ENCODE assay signal across 9 cellular contexts in the genomic region with DNA sequence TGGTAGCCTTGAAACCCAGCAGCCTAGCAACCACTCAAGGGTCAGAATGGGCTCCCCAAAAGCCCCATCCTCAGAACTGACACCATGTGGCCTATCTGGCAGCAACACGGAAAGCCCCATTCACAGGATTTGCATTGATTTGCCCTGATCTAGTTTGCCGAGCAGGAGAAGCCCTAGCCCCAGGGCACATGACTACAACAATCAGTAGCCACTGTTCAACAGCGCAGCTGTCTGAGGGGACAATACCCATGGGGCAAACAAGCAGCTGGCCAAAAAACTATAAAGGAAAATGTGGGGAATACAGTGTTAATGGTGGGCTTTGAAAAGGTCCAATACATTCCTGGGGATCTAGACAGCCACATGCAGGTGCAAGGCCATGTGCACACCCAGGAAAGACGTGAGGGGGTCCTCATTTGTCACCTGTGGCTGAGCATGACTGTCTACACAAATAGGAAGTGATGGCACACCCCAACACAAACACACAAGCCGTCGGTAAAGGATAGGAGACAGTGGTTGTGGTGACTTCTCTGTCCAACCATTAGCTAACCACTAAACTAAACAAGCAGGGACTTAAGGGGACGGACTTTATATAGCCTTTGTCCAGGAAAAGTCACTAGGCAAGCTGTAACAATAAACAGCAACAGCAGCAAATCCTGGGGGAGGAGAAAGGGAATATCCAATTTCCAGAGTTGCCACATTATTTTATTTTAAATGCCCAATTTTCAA.
A peak's percentile ranks its signal among the peaks of the same experiment; 100 is the strongest.
DNase-seq lines count a peak whose midpoint lies in the region; ATAC-seq and TF ChIP-seq lines count a peak whose summit lies in the region.
"Had no signal": no experiment of that assay in that cellular context is flagged by ENCODE, and none has a peak within 500 bp of the region (broad histone marks: within the 10 kb centered on the region; RNA-seq: fewer than 3 reads in every experiment).

No MANE protein-coding gene starts in this region.

- no peaks in the 10 kb centered on the region for H3K27me3 Mint-ChIP-seq in stimulated activated naive B cell treated with anti-CD40 and anti-IgM and Interleukin-4, amounts not matched to agents 10 μg/mL and 1 μg/mL and 100 μg/mL, for 72 hours

- peaks cover 33 to 50% of the 10 kb centered on the region in 2 donors for H3K4me1 Mint-ChIP-seq in stimulated activated naive B cell treated with anti-CD40 and anti-IgM and Interleukin-4, amounts not matched to agents 10 μg/mL and 1 μg/mL and 100 μg/mL, for 72 hours

- H3K4me3 Mint-ChIP-seq in stimulated activated naive B cell treated with anti-CD40 and anti-IgM and Interleukin-4, amounts not matched to agents 10 μg/mL and 1 μg/mL and 100 μg/mL, for 72 hours = peak overlapping the region; percentile 46 to 55

- H3K4me3 ChIP-seq in SJSA1 (no peak overlapping the region), foreskin fibroblast (ENCODE audit: low read depth in 1 of 2, low read length in 2 of 2) (no peak overlapping the region), A673 (ENCODE audit: low read depth, low read length, poor library complexity, severe bottlenecking) (no peak overlapping the region)
- H3K4me3 ChIP-seq: gastroesophageal sphincter had no signal

- CTCF ChIA-PET in A673 (lab: Charles Lee) = no interaction called here

- peak; percentile 43 for DNase-seq in GM19238 (ENCODE audit: insufficient read length, low spot score)
- peak; percentile 13 to 48 for DNase-seq in SJSA1 (ENCODE audit: low read depth in 1 of 2, low spot score in 2 of 2)
- peak; percentile 45 for DNase-seq in stimulated activated naive B cell treated with anti-CD40 and anti-IgM and Interleukin-4, amounts not matched to agents 10 μg/mL and 1 μg/mL and 100 μg/mL, for 72 hours
- no peak for DNase-seq in foreskin fibroblast
- no peak for DNase-seq in A673 (ENCODE audit: low spot score)
- DNase-seq in activated CD4-positive, alpha-beta T cell treated with anti-CD3 and anti-CD28 coated beads, Interleukin-2, amount 50 U/mL, for 1 hour = no peak
- DNase-seq: NK-92 treated with Interleukin-12 subunit alpha and Interleukin-12 subunit beta, amount 100 ng/mL, for 24 hours had no signal

- H3K27me3 ChIP-seq in SJSA1 (replicated peaks) (no peaks in the 10 kb centered on the region), A673 (replicated peaks; ENCODE audit: insufficient read depth, low read depth, low read length, poor library complexity) (no peaks in the 10 kb centered on the region)
- H3K27me3 ChIP-seq: gastroesophageal sphincter had no signal

- POLR2A ChIA-PET in A673 (lab: Charles Lee; ENCODE audit: low non-redundant PET) = no interaction called here

- H3K27ac Mint-ChIP-seq in stimulated activated naive B cell treated with anti-CD40 and anti-IgM and Interleukin-4, amounts not matched to agents 10 μg/mL and 1 μg/mL and 100 μg/mL, for 72 hours = peak overlapping the region; percentile 91

- H3K36me3 ChIP-seq in SJSA1 (peaks cover 25% of the 10 kb centered on the region), A673 (ENCODE audit: insufficient read depth, low read length, poor library complexity, severe bottlenecking) (peaks cover 26% of the 10 kb centered on the region)

- intact Hi-C loops in A673 (cut with micrococcal nuclease; ENCODE audit: unreplicated experiment) = no loop called here

- peak; percentile 48 for ATAC-seq in HG02870 (IDR thresholded peaks at IDR 0.05; ENCODE audit: unreplicated experiment)
- peak; percentile 63 to 67 for ATAC-seq in stimulated activated naive B cell treated with anti-CD40 and anti-IgM and Interleukin-4, amounts not matched to agents 10 μg/mL and 1 μg/mL and 100 μg/mL, for 72 hours (replicated peaks)
- ATAC-seq: gastroesophageal sphincter had no signal

- no TSS peak for BruUV-seq in A673 (replicated peaks; lab: Mats Ljungman, UMichigan)

- peaks cover 11% of the 10 kb centered on the region for H3K4me1 ChIP-seq in SJSA1 (replicated peaks)
- H3K4me1 ChIP-seq in A673 (ENCODE audit: insufficient read depth, low read length, poor library complexity, severe bottlenecking) = no peaks in the 10 kb centered on the region

- H3K9me3 ChIP-seq in SJSA1 (replicated peaks) (peaks cover 3% of the 10 kb centered on the region; the same call in 1 of the 2 replicates), A673 (ENCODE audit: low read depth, low read length, poor library complexity, severe bottlenecking) (no peaks in the 10 kb centered on the region)
- H3K9me3 ChIP-seq: gastroesophageal sphincter had no signal

- no peak for TF ChIP-seq CTCF in foreskin fibroblast (IDR thresholded peaks at IDR 0.05; ENCODE audit: low read depth, low read length)
- no peak for TF ChIP-seq CTCF in A673 (conservative IDR thresholded peaks at IDR 0.05; ENCODE audit: low read depth, low read length)

- peaks cover 32 to 55% of the 10 kb centered on the region in 2 donors for H3K36me3 Mint-ChIP-seq in stimulated activated naive B cell treated with anti-CD40 and anti-IgM and Interleukin-4, amounts not matched to agents 10 μg/mL and 1 μg/mL and 100 μg/mL, for 72 hours

- H3K27ac ChIP-seq in SJSA1 (no peak overlapping the region), A673 (ENCODE audit: low read depth, low read length, poor library complexity, severe bottlenecking) (no peak overlapping the region)
- H3K27ac ChIP-seq: gastroesophageal sphincter had no signal

- H3K9me3 Mint-ChIP-seq in stimulated activated naive B cell treated with anti-CD40 and anti-IgM and Interleukin-4, amounts not matched to agents 10 μg/mL and 1 μg/mL and 100 μg/mL, for 72 hours = peaks cover 0 to 2% of the 10 kb centered on the region in 2 donors

Comparison
In these comparisons a context has a peak if more than half of its experiments do, and no peak if none do; other contexts are left out.
1. DNase-seq: peak in GM19238 (single experiment), SJSA1 (2 of 2) and stimulated activated naive B cell treated with anti-CD40 and anti-IgM and Interleukin-4, amounts not matched to agents 10 μg/mL and 1 μg/mL and 100 μg/mL, for 72 hours (single experiment); none in foreskin fibroblast (0 of 2), A673 (single experiment) and activated CD4-positive, alpha-beta T cell treated with anti-CD3 and anti-CD28 coated beads, Interleukin-2, amount 50 U/mL, for 1 hour (single experiment).